ENCODE assay signal across 25 cellular contexts in genomic region chr2:10981461-10981860, GRCh38.
"Had no signal": no experiment of that assay in that cellular context is flagged by ENCODE, and none has a peak within 500 bp of the region (broad histone marks: within the 10 kb centered on the region; RNA-seq: fewer than 3 reads in every experiment).

No MANE protein-coding gene starts in this region.

- ATAC-seq: natural killer cell treated with Interleukin-12 subunit alpha and Interleukin-12 subunit beta and Interleukin-15 and Interleukin-18, amount 100 ng/mL, for 72 hours; right cardiac atrium; right lobe of liver; stimulated activated effector memory CD8-positive, alpha-beta T cell treated with anti-CD3 and anti-CD28 coated beads, Interleukin-12 subunit alpha, Interleukin-12 subunit beta, amount 100 ng/mL, for 72 hours; stimulated activated naive B cell treated with anti-CD40 and anti-IgM and Interleukin-4, amounts not matched to agents 10 μg/mL and 1 μg/mL and 100 μg/mL, for 72 hours had no signal

- H3K4me3 ChIP-seq: pancreas, prostate gland, right lobe of liver, sigmoid colon, stomach, thoracic aorta, thyroid gland, tibial nerve, upper lobe of left lung, vagina had no signal

- H3K9me3 ChIP-seq: neutrophil, pancreas, prostate gland, right lobe of liver, sigmoid colon, stomach, thoracic aorta, thyroid gland, tibial nerve, upper lobe of left lung, vagina had no signal

- H3K36me3 ChIP-seq: neutrophil, pancreas, prostate gland, right lobe of liver, sigmoid colon, stomach, thoracic aorta, thyroid gland, tibial nerve, upper lobe of left lung, vagina had no signal

- H3K27me3 ChIP-seq: pancreas, right lobe of liver, thyroid gland, tibial nerve, upper lobe of left lung, vagina had no signal

- H3K4me1 ChIP-seq: pancreas, prostate gland, right lobe of liver, sigmoid colon, stomach had no signal

- DNase-seq: nephron progenitor cell; nucleus accumbens; pancreas; retina; sigmoid colon; small intestine; stimulated activated CD4-positive, alpha-beta T cell treated with anti-CD3 and anti-CD28 coated beads, Interleukin-15, amount 100 ng/mL, for 24 hours; stimulated activated CD4-positive, alpha-beta T cell treated with anti-CD3 and anti-CD28 coated beads, Interleukin-2, amount 100 ng/mL, for 24 hours; stimulated activated CD4-positive, alpha-beta T cell treated with anti-CD3 and anti-CD28 coated beads, Interleukin-2, amount 100 ng/mL, for 48 hours; stimulated activated CD4-positive, alpha-beta T cell treated with anti-CD3 and anti-CD28 coated beads, Interleukin-4, amount 100 ng/mL, for 24 hours; stimulated activated naive B cell treated with anti-CD40 and anti-IgM and Interleukin-4, amounts not matched to agents 10 μg/mL and 1 μg/mL and 100 μg/mL, for 72 hours; stimulated activated naive CD4-positive, alpha-beta T cell treated with Interleukin-2 at 50 U/mL for 16 hours; stomach; thyroid gland; trophoblast cell had no signal

- H3K27ac ChIP-seq: neutrophil, pancreas, prostate gland, right lobe of liver, sigmoid colon, stomach, thoracic aorta, thyroid gland, tibial nerve, vagina had no signal
